Comparison of ENCODE assay signal across 1 cellular context in genomic region chr7:66075590-66076458, GRCh38.
A peak's percentile ranks its signal among the peaks of the same experiment; 100 is the strongest.
TF ChIP-seq lines count a peak whose summit lies in the region.

Gene ASL, plus strand, starts transcription at chr7:66075819. Its CDS starts 263 bp downstream, at chr7:66076082.

TF ChIP-seq in HepG2, 621 proteins besides CTCF, POLR2A, EP300 and RAD21 (continued from another document and continues in another):
- TF ChIP-seq MXD1 (CRISPR knock-in tag; IDR thresholded peaks at IDR 0.05) = peak; percentile 73; the same call in 1 of the 2 replicates
- no peak for TF ChIP-seq ZBTB10 (CRISPR knock-in tag; IDR thresholded peaks at IDR 0.05; ENCODE audit: borderline replicate concordance)
- no peak for TF ChIP-seq ZNF44 (CRISPR knock-in tag; IDR thresholded peaks at IDR 0.05)
- TF ChIP-seq ZZZ3 (CRISPR knock-in tag; IDR thresholded peaks at IDR 0.05; ENCODE audit: borderline replicate concordance) = 0 out of 2 replicates have a peak, but pooled peaks have one; percentile 45
- TF ChIP-seq ZNF331 (CRISPR knock-in tag; IDR thresholded peaks at IDR 0.05) = 0 out of 2 replicates have a peak, but pooled peaks have one; percentile 22
- no peak for TF ChIP-seq NR2F2 (IDR thresholded peaks at IDR 0.05; ENCODE audit: borderline replicate concordance, low read depth)
- no peak for TF ChIP-seq ZNF646 (CRISPR knock-in tag; IDR thresholded peaks at IDR 0.05)
- TF ChIP-seq RXRA (CRISPR knock-in tag; IDR thresholded peaks at IDR 0.05) = peak; percentile 22; the same call in 1 of the 2 replicates
- no peak for TF ChIP-seq NONO (IDR thresholded peaks at IDR 0.05)
- TF ChIP-seq NONO (CRISPR knock-in tag; conservative IDR thresholded peaks at IDR 0.05) = no peak; the same call in 1 of the 2 replicates
- no peak for TF ChIP-seq ZNF572 (CRISPR knock-in tag; IDR thresholded peaks at IDR 0.05)
- peak; percentile 52; the same call in 1 of the 2 replicates for TF ChIP-seq ZNF563 (CRISPR knock-in tag; IDR thresholded peaks at IDR 0.05)
- peak; percentile 30 for TF ChIP-seq IKZF4 (CRISPR knock-in tag; IDR thresholded peaks at IDR 0.05; ENCODE audit: borderline replicate concordance, low read depth, not compliant biosample characterization)
- TF ChIP-seq ZNF367 (CRISPR knock-in tag; IDR thresholded peaks at IDR 0.05; ENCODE audit: borderline replicate concordance) = 0 out of 2 replicates have a peak, but pooled peaks have one; percentile 27
- no peak for TF ChIP-seq DPF2 (CRISPR knock-in tag; IDR thresholded peaks at IDR 0.05; ENCODE audit: borderline replicate concordance, low read depth)
- TF ChIP-seq ZNF253 (CRISPR knock-in tag; IDR thresholded peaks at IDR 0.05; ENCODE audit: borderline replicate concordance) = 0 out of 2 replicates have a peak, but pooled peaks have one; percentile 37
- no peak for TF ChIP-seq ZNF484 (CRISPR knock-in tag; IDR thresholded peaks at IDR 0.05; ENCODE audit: borderline replicate concordance, low read depth)
- no peak for TF ChIP-seq ZNF788 (CRISPR knock-in tag; IDR thresholded peaks at IDR 0.05; ENCODE audit: borderline replicate concordance)
- TF ChIP-seq CENPX (CRISPR knock-in tag; IDR thresholded peaks at IDR 0.05) = no peak
- peak; percentile 80; the same call in 1 of the 2 replicates for TF ChIP-seq TSC22D2 (CRISPR knock-in tag; IDR thresholded peaks at IDR 0.05; ENCODE audit: borderline replicate concordance)
- no peak for TF ChIP-seq PBX3 (CRISPR knock-in tag; IDR thresholded peaks at IDR 0.05; ENCODE audit: borderline replicate concordance)
- no peak for TF ChIP-seq ZNF597 (CRISPR knock-in tag; IDR thresholded peaks at IDR 0.05)
- TF ChIP-seq ZBTB14 (CRISPR knock-in tag; IDR thresholded peaks at IDR 0.05) = peak; percentile 88
- peak; percentile 58; the same call in 1 of the 2 replicates for TF ChIP-seq ZNF503 (CRISPR knock-in tag; IDR thresholded peaks at IDR 0.05)
- TF ChIP-seq CSRNP1 (CRISPR knock-in tag; IDR thresholded peaks at IDR 0.05) = 0 out of 2 replicates have a peak, but pooled peaks have one; percentile 63
- no peak for TF ChIP-seq JUND (CRISPR knock-in tag; IDR thresholded peaks at IDR 0.05)
- TF ChIP-seq JUN (CRISPR knock-in tag; IDR thresholded peaks at IDR 0.05) = no peak; the same call in 1 of the 2 replicates
- no peak for TF ChIP-seq ZSCAN12 (CRISPR knock-in tag; IDR thresholded peaks at IDR 0.05)
- TF ChIP-seq ZNF75D (CRISPR knock-in tag; IDR thresholded peaks at IDR 0.05; ENCODE audit: borderline replicate concordance) = no peak
- no peak for TF ChIP-seq ZNF33A (CRISPR knock-in tag; IDR thresholded peaks at IDR 0.05; ENCODE audit: borderline replicate concordance)
- no peak for TF ChIP-seq IKZF1 (IDR thresholded peaks at IDR 0.05)
- TF ChIP-seq PAF1 (CRISPR knock-in tag; IDR thresholded peaks at IDR 0.05) = no peak
- peak; percentile 80; the same call in 1 of the 2 replicates for TF ChIP-seq ZNF792 (CRISPR knock-in tag; IDR thresholded peaks at IDR 0.05)
- no peak for TF ChIP-seq SP1 (IDR thresholded peaks at IDR 0.05)
- TF ChIP-seq SP1 (CRISPR knock-in tag; IDR thresholded peaks at IDR 0.05) = peak; percentile 83
- TF ChIP-seq ZNF441 (CRISPR knock-in tag; IDR thresholded peaks at IDR 0.05; ENCODE audit: borderline replicate concordance) = peak; percentile 77; the same call in 1 of the 2 replicates
- TF ChIP-seq MXI1 (IDR thresholded peaks at IDR 0.05; ENCODE audit: borderline replicate concordance, low read depth, low read length) = peak; percentile 71; the same call in 1 of the 3 replicates
- TF ChIP-seq ZNF432 (CRISPR knock-in tag; IDR thresholded peaks at IDR 0.05; ENCODE audit: borderline replicate concordance) = no peak
- TF ChIP-seq ZNF710 (CRISPR knock-in tag; IDR thresholded peaks at IDR 0.05; ENCODE audit: borderline replicate concordance) = 0 out of 2 replicates have a peak, but pooled peaks have one; percentile 19
- TF ChIP-seq ZSCAN22 (CRISPR knock-in tag; IDR thresholded peaks at IDR 0.05) = no peak; the same call in 1 of the 2 replicates
- TF ChIP-seq ARHGAP35 (CRISPR knock-in tag; IDR thresholded peaks at IDR 0.05; ENCODE audit: borderline replicate concordance) = peak; percentile 75; the same call in 1 of the 2 replicates
- TF ChIP-seq ZNF160 (CRISPR knock-in tag; IDR thresholded peaks at IDR 0.05) = peak; percentile 42; the same call in 1 of the 2 replicates
- TF ChIP-seq MAF1 (CRISPR knock-in tag; IDR thresholded peaks at IDR 0.05; ENCODE audit: borderline replicate concordance) = 0 out of 2 replicates have a peak, but pooled peaks have one; percentile 66
- no peak for TF ChIP-seq ZNF564 (CRISPR knock-in tag; IDR thresholded peaks at IDR 0.05)
- peak; percentile 38; the same call in 1 of the 2 replicates for TF ChIP-seq DNMT1 (CRISPR knock-in tag; IDR thresholded peaks at IDR 0.05)
